24 cellular contexts compared by ENCODE assay signal in the genomic region with DNA sequence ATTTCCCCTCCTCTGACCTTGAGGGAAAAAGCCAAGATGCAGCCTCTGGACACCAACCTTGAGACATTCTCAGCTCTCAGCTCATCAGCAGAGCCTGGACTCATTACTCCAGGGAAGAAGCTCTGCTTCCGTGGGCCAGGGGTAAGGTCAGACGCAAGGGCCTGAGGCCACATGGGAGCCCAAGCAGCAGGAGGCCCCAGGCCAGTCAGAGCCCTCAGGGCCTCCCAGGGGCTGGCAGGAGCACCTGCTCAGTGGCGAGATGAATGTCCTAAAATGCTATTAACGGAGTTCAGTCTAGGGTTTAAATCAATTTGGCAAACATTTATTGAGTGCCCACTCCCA.
DNase-seq lines count a peak whose midpoint lies in the region; ATAC-seq and TF ChIP-seq lines count a peak whose summit lies in the region.
"Had no signal": no experiment of that assay in that cellular context is flagged by ENCODE, and none has a peak within 500 bp of the region (broad histone marks: within the 10 kb centered on the region; RNA-seq: fewer than 3 reads in every experiment).

No MANE protein-coding gene starts in this region.

- TF ChIP-seq CTCF in NB4 (IDR thresholded peaks at IDR 0.05; ENCODE audit: low read depth, low read length) (no peak), colonic mucosa (IDR thresholded peaks at IDR 0.05) (no peak), spleen (IDR thresholded peaks at IDR 0.05 in 8 of 11, conservative IDR thresholded peaks at IDR 0.05 in 3 of 11) (no peak), progenitor cell of endocrine pancreas (IDR thresholded peaks at IDR 0.05; ENCODE audit: unreplicated experiment) (no peak)

- no peaks in the 10 kb centered on the region for H3K27me3 ChIP-seq in colonic mucosa
- H3K27me3 ChIP-seq in spleen (replicated peaks in 1 of 7), result peaks cover 0 to 79% (median 28%) of the 10 kb centered on the region in 7 donors
- H3K27me3 ChIP-seq: SJSA1 had no signal

- no peak overlapping the region for H3K4me3 Mint-ChIP-seq in progenitor cell of endocrine pancreas (ENCODE audit: low read depth)
- H3K4me3 Mint-ChIP-seq: GM23338, neural crest cell had no signal

- no peaks in the 10 kb centered on the region for H3K36me3 Mint-ChIP-seq in progenitor cell of endocrine pancreas (ENCODE audit: insufficient read depth)
- H3K36me3 Mint-ChIP-seq: stimulated activated memory B cell treated with anti-CD40 and anti-IgM and Interleukin-4, amounts not matched to agents 10 μg/mL and 1 μg/mL and 100 μg/mL, for 72 hours had no signal

- H3K4me1 Mint-ChIP-seq in progenitor cell of endocrine pancreas (ENCODE audit: low read depth), result peaks cover 12% of the 10 kb centered on the region
- H3K4me1 Mint-ChIP-seq: neural crest cell had no signal

- ATAC-seq in GM21447 (IDR thresholded peaks at IDR 0.05; ENCODE audit: unreplicated experiment), result no peak
- ATAC-seq: GM23338; stimulated activated memory B cell treated with anti-CD40 and anti-IgM and Interleukin-4, amounts not matched to agents 10 μg/mL and 1 μg/mL and 100 μg/mL, for 72 hours had no signal

- H3K36me3 ChIP-seq in colonic mucosa (no peaks in the 10 kb centered on the region), spleen (no peaks in the 10 kb centered on the region)
- H3K36me3 ChIP-seq: esophagus muscularis mucosa, heart left ventricle, lower lobe of right lung, SJSA1 had no signal

- H3K27ac ChIP-seq in colonic mucosa, result no peak overlapping the region
- peak overlapping the region in 3 of 8 donors; percentile 46 to 80 (median 56) for H3K27ac ChIP-seq in spleen
- H3K27ac ChIP-seq: esophagus muscularis mucosa, foreskin keratinocyte, heart left ventricle, lower lobe of right lung, SJSA1 had no signal

- WGBS in spleen, 5 donors, result 87 to 97% (median 90%) methylated on average over 3 to 4 of the region's 4 CpGs

- intact Hi-C loops in colonic mucosa (cut with DNase I), result no loop called here
- intact Hi-C loops in spleen (cut with DNase I; ENCODE audit: low total_unique reads), result no loop called here

- H3K9me3 Mint-ChIP-seq in progenitor cell of endocrine pancreas (ENCODE audit: low read depth), result no peaks in the 10 kb centered on the region
- H3K9me3 Mint-ChIP-seq: GM23338; neural crest cell; stimulated activated memory B cell treated with anti-CD40 and anti-IgM and Interleukin-4, amounts not matched to agents 10 μg/mL and 1 μg/mL and 100 μg/mL, for 72 hours had no signal

- H3K9ac ChIP-seq in colonic mucosa (ENCODE audit: low read depth in 2 of 2, low read length in 2 of 2), result peak overlapping the region in 1 of 2 donors; percentile 24

- no peak for TF ChIP-seq POLR2A in NB4 (IDR thresholded peaks at IDR 0.05; ENCODE audit: extremely low read depth, insufficient read length)
- no peak for TF ChIP-seq POLR2A in spleen (IDR thresholded peaks at IDR 0.05)

- peaks cover 7% of the 10 kb centered on the region for H3K27me3 Mint-ChIP-seq in progenitor cell of endocrine pancreas

- no peaks in the 10 kb centered on the region for H3K4me1 ChIP-seq in colonic mucosa
- H3K4me1 ChIP-seq in spleen, result peaks cover 0 to 43% (median 21%) of the 10 kb centered on the region in 6 donors
- H3K4me1 ChIP-seq: foreskin keratinocyte, SJSA1 had no signal

- DNase-seq in activated effector memory CD4-positive, alpha-beta T cell treated with anti-CD3 and anti-CD28 coated beads, Interleukin-2, amount 50 U/mL, for 16 hours, result peak; percentile 58
- DNase-seq in activated effector memory CD4-positive, alpha-beta T cell treated with Interleukin-2 at 50 U/mL for 16 hours, result no peak
- DNase-seq in NB4 (ENCODE audit: low read depth), result peak; percentile 38
- peak; percentile 11 for DNase-seq in colonic mucosa
- DNase-seq in spleen, result peak; percentile 70
- no peak for DNase-seq in middle frontal gyrus (ENCODE audit: extremely low spot score, low spot score)
- no peak for DNase-seq in progenitor cell of endocrine pancreas (ENCODE audit: low spot score, unreplicated experiment)
- DNase-seq: ACHN; activated CD8-positive, alpha-beta T cell treated with anti-CD3 and anti-CD28 coated beads, Interleukin-2, amount 10 ng/mL, durations not matched to agents 7 days and 5 days; activated naive CD4-positive, alpha-beta T cell treated with anti-CD3 and anti-CD28 coated beads, Interleukin-2, amount 50 U/mL, for 16 hours; foreskin keratinocyte; Kasumi-1; kidney glomerular epithelial cell; lower lobe of right lung; NCI-H526 treated with DMSO at 0.1 percent for 48 hours; stimulated activated CD4-positive, alpha-beta T cell treated with anti-CD3 and anti-CD28 coated beads, Interleukin-4, amount 100 ng/mL, for 4 hours; T-helper 2 cell had no signal

- H3K4me3 ChIP-seq in NB4 (ENCODE audit: low read depth, low read length), result peak overlapping the region; percentile 57
- no peak overlapping the region for H3K4me3 ChIP-seq in colonic mucosa
- no peak overlapping the region for H3K4me3 ChIP-seq in spleen
- H3K4me3 ChIP-seq: GM23338, heart left ventricle, lower lobe of right lung, SJSA1 had no signal

- H3K9me3 ChIP-seq in colonic mucosa (no peaks in the 10 kb centered on the region), spleen (no peaks in the 10 kb centered on the region)
- H3K9me3 ChIP-seq: esophagus muscularis mucosa, heart left ventricle, lower lobe of right lung had no signal

- H3K27ac Mint-ChIP-seq in progenitor cell of endocrine pancreas, result no peak overlapping the region
- H3K27ac Mint-ChIP-seq: GM23338 had no signal

Comparison
In these comparisons a context has a peak if more than half of its experiments do, and no peak if none do; other contexts are left out.
1. DNase-seq: peak in activated effector memory CD4-positive, alpha-beta T cell treated with anti-CD3 and anti-CD28 coated beads, Interleukin-2, amount 50 U/mL, for 16 hours (single experiment), NB4 (single experiment), colonic mucosa (single experiment) and spleen (single experiment); none in activated effector memory CD4-positive, alpha-beta T cell treated with Interleukin-2 at 50 U/mL for 16 hours (single experiment), middle frontal gyrus (single experiment) and progenitor cell of endocrine pancreas (single experiment).